8 cellular contexts compared by ENCODE assay signal in the genomic region with DNA sequence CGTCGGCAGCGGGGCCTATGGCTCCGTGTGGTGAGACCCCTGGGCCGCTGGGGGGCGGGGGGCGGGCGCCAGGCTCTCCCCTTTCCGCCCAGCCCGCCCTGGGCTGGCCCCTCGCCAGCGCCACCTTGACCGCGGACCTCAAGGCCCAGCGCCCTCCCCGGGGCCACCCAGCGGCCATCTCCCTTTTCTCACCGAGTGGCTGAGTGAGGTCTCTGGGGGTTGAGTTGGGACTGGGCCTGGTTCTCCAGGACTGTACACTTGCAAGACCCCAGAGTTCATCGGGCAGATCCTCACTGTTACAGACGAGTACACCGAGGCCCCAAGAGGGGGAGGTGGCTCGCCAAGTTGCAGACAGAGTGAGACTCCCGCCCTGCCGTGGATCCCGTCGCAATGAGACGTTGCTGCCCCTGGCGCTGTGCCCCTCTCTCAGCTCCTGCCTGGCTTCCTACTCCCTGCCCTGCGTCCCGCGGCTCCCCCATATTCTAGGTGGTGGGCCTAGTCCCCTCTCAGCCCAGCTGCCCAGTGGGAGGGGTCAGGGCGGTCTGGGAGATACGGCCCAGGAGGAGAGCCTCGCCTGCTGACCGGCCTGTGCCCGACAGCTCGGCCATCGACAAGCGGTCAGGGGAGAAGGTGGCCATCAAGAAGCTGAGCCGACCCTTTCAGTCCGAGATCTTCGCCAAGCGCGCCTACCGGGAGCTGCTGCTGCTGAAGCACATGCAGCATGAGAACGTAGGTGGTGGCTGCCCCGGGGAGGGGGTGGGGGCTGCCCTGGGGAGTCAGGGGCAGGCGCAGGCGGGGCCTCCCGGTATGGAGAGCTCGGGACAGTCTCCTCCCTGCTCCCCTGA. TPM values are rescaled to one million over a fixed set of nuclear protein-coding genes. Genes with fewer than 3 reads are reported as not detected.
DNase-seq lines count a peak whose midpoint lies in the region; ATAC-seq and TF ChIP-seq lines count a peak whose summit lies in the region.

No MANE protein-coding gene starts in this region.

- H3K9ac ChIP-seq in parathyroid adenoma: peak overlapping the region; percentile 71

- no peak for TF ChIP-seq CTCF in fibroblast of pulmonary artery (IDR thresholded peaks at IDR 0.05; ENCODE audit: low read length, missing control alignments)
- TF ChIP-seq CTCF in parathyroid adenoma (IDR thresholded peaks at IDR 0.05): peak; percentile 20
- TF ChIP-seq CTCF in chondrocyte (IDR thresholded peaks at IDR 0.05): no peak

- H3K4me1 Mint-ChIP-seq in chondrocyte (ENCODE audit: low read depth): peaks cover 22% of the 10 kb centered on the region

- H3K27me3 ChIP-seq in parathyroid adenoma (ENCODE audit: control insufficient read depth, insufficient read depth, low read length): no peaks in the 10 kb centered on the region

- H3K9me3 ChIP-seq in parathyroid adenoma (ENCODE audit: control insufficient read depth, low read length): no peaks in the 10 kb centered on the region

- H3K9me3 Mint-ChIP-seq in chondrocyte (ENCODE audit: low read depth): no peaks in the 10 kb centered on the region

- peaks cover 8% of the 10 kb centered on the region for H3K79me2 ChIP-seq in parathyroid adenoma

- no peak overlapping the region for H3K4me3 Mint-ChIP-seq in chondrocyte (ENCODE audit: unreplicated experiment)

- DNase-seq in NCI-H1092 treated with DMSO at 0.1 percent for 48 hours (lab: John Stamatoyannopoulos, UW) (peak; percentile 32), NCI-H1092 (lab: John Stamatoyannopoulos, UW) (no peak), NCI-H146 treated with DMSO at 0.1 percent for 48 hours (lab: John Stamatoyannopoulos, UW; ENCODE audit: unreplicated experiment) (peak; percentile 59), activated T-cell treated with anti-CD3 and anti-CD28 coated beads for 24 hours (ENCODE audit: low read depth) (peak; percentile 50), fibroblast of pulmonary artery (ENCODE audit: low read depth) (peak; percentile 34), chondrocyte (ENCODE audit: low spot score) (no peak)

- H3K36me3 ChIP-seq in parathyroid adenoma (ENCODE audit: control insufficient read depth, insufficient read depth, low read length): no peaks in the 10 kb centered on the region

- H3K4me1 ChIP-seq in parathyroid adenoma: peaks cover 25% of the 10 kb centered on the region

- H3K36me3 Mint-ChIP-seq in chondrocyte (ENCODE audit: low read depth): no peaks in the 10 kb centered on the region

- H3K27ac Mint-ChIP-seq in chondrocyte (ENCODE audit: unreplicated experiment): no peak overlapping the region

- peak overlapping the region; percentile 83 for H3K4me2 ChIP-seq in parathyroid adenoma (ENCODE audit: low read length)

- ATAC-seq in HG03135 (IDR thresholded peaks at IDR 0.05; ENCODE audit: unreplicated experiment): no peak

- peak overlapping the region; percentile 27 for H3K4me3 ChIP-seq in fibroblast of pulmonary artery (replicated peaks; ENCODE audit: low read depth, low read length)
- peak overlapping the region; percentile 75 for H3K4me3 ChIP-seq in parathyroid adenoma (ENCODE audit: low read depth, low read length)

- H2AFZ ChIP-seq in parathyroid adenoma: peak overlapping the region; percentile 89

- H3K27me3 Mint-ChIP-seq in chondrocyte (ENCODE audit: low read depth): no peaks in the 10 kb centered on the region

- H3K27ac ChIP-seq in parathyroid adenoma: peak overlapping the region; percentile 98

RNA-seq across cellular contexts. Expression of a gene that starts 0.6 kb away (rescaled TPM):
- 0.48 to 1.0 TPM (median 0.97 TPM) in 3 replicates for total RNA-seq in chondrocyte

Comparison
In these comparisons a context has a peak if more than half of its experiments do, and no peak if none do; other contexts are left out.
1. DNase-seq: peak in NCI-H1092 treated with DMSO at 0.1 percent for 48 hours (single experiment), NCI-H146 treated with DMSO at 0.1 percent for 48 hours (single experiment), activated T-cell treated with anti-CD3 and anti-CD28 coated beads for 24 hours (single experiment) and fibroblast of pulmonary artery (single experiment); none in NCI-H1092 (single experiment) and chondrocyte (single experiment).